8 cellular contexts compared by ENCODE assay signal in genomic region chr3:190120161-190121060, GRCh38. TPM values are rescaled to one million over a fixed set of nuclear protein-coding genes. Genes with fewer than 3 reads are reported as not detected.
DNase-seq lines count a peak whose midpoint lies in the region; ATAC-seq and TF ChIP-seq lines count a peak whose summit lies in the region.

P3H2 (minus strand) TSS chr3:190120897; CDS start chr3:190120731, 166 bp downstream.

- peak within 1 kb of the TSS; percentile 78 for H3K27ac ChIP-seq in lower lobe of right lung

- intact Hi-C loops in lower lobe of right lung (cut with DNase I): no loop called here

- TF ChIP-seq CTCF in GM12864 (IDR thresholded peaks at IDR 0.05; ENCODE audit: low read depth, low read length, missing control alignments): no peak
- TF ChIP-seq CTCF in lower lobe of right lung (IDR thresholded peaks at IDR 0.05): peak; percentile 47

- peak; percentile 96 to 97 for ATAC-seq in lower lobe of right lung

- no peaks in the 10 kb centered on the region for H3K9me3 ChIP-seq in lower lobe of right lung

- H3K4me1 ChIP-seq in lower lobe of right lung: peaks cover 15% of the 10 kb centered on the region

- H3K36me3 ChIP-seq in lower lobe of right lung: no peaks in the 10 kb centered on the region

- in situ Hi-C loops in endometrial microvascular endothelial cells (cut with HindIII; ENCODE audit: inconsistent ontology term, low pct_unique_long_range_greater_than_20kb, low sequenced_read_pairs): no loop called here

- H3K27me3 ChIP-seq in lower lobe of right lung (ENCODE audit: low read depth): peaks cover 15% of the 10 kb centered on the region

- POLR2A ChIA-PET in HEK293T (lab: Yijun Ruan, JAX): no interaction called here

- H3K4me3 ChIP-seq in GM12864 (ENCODE audit: low read depth, low read length) (peak within 1 kb of the TSS; percentile 48), lower lobe of right lung (peak within 1 kb of the TSS; percentile 69)

- CTCF ChIA-PET in HEK293T (lab: Yijun Ruan, JAX): interaction anchor here (0.5 to 0.9 kb wide), 3 partner anchors 12 to 82 kb away, joined by 3 to 5 read pairs (median 3); no protein-coding TSS in a partner anchor

- no peak for DNase-seq in GM12864 (ENCODE audit: low read depth)
- DNase-seq in HEK293T (ENCODE audit: extremely low spot score): peak; percentile 78
- peak; percentile 48 for DNase-seq in NCI-H1092 (lab: John Stamatoyannopoulos, UW)
- DNase-seq in T1000 (lab: John Stamatoyannopoulos, UW): peak; percentile 66
- peak; percentile 88 for DNase-seq in lower lobe of right lung
- DNase-seq in stimulated activated CD8-positive, alpha-beta memory T cell treated with anti-CD3 and anti-CD28 coated beads, Interleukin-2, amount 100 ng/mL, for 48 hours (ENCODE audit: low read depth in 2 of 2): peak; percentile 7 to 17
- DNase-seq in activated effector memory CD4-positive, alpha-beta T cell treated with Interleukin-2 at 50 U/mL for 16 hours: no peak

TF ChIP-seq in HEK293T, 16 proteins besides CTCF, POLR2A, EP300 and RAD21:
- no peak for TF ChIP-seq ZNF384 (IDR thresholded peaks at IDR 0.05)
- TF ChIP-seq CTBP1 (IDR thresholded peaks at IDR 0.05; ENCODE audit: borderline replicate concordance): 0 out of 2 replicates have a peak, but pooled peaks have one; percentile 25
- 0 out of 2 replicates have a peak, but pooled peaks have one; percentile 63 for TF ChIP-seq L3MBTL2 (conservative IDR thresholded peaks at IDR 0.05)

RNA-seq across cellular contexts. Expression of gene P3H2, which starts in this region (rescaled TPM):
- total RNA-seq in endometrial microvascular endothelial cells (ENCODE audit: inconsistent ontology term): 24.2 TPM
- total RNA-seq in lower lobe of right lung: 61.9 TPM

Comparison
In these comparisons a context has a peak if more than half of its experiments do, and no peak if none do; other contexts are left out.
1. DNase-seq: peak in HEK293T (single experiment), NCI-H1092 (single experiment), T1000 (single experiment), lower lobe of right lung (single experiment) and stimulated activated CD8-positive, alpha-beta memory T cell treated with anti-CD3 and anti-CD28 coated beads, Interleukin-2, amount 100 ng/mL, for 48 hours (2 of 2); none in GM12864 (single experiment) and activated effector memory CD4-positive, alpha-beta T cell treated with Interleukin-2 at 50 U/mL for 16 hours (single experiment).